In genomic region chr17:80279895-80280294, GRCh38 we compare ENCODE assay signal across 10 cellular contexts. TPM values are rescaled to one million over a fixed set of nuclear protein-coding genes. Genes with fewer than 3 reads are reported as not detected.
DNase-seq lines count a peak whose midpoint lies in the region; ATAC-seq, FAIRE-seq and TF ChIP-seq lines count a peak whose summit lies in the region.
"Had no signal": no experiment of that assay in that cellular context is flagged by ENCODE, and none has a peak within 500 bp of the region (broad histone marks: within the 10 kb centered on the region; RNA-seq: fewer than 3 reads in every experiment).

No MANE protein-coding gene starts in this region.

- H3K4me3 ChIP-seq in A673 (ENCODE audit: low read depth, low read length, poor library complexity, severe bottlenecking) (no peak overlapping the region), endothelial cell of umbilical vein (replicated peaks in 1 of 3; ENCODE audit: insufficient read depth in 1 of 3, low read depth in 1 of 3, low read length in 3 of 3) (no peak overlapping the region)

- no peaks in the 10 kb centered on the region for H3K9me1 ChIP-seq in endothelial cell of umbilical vein (replicated peaks; ENCODE audit: control insufficient read depth, extremely low read depth, insufficient read depth, low read length)

- H3K36me3 ChIP-seq in A673 (ENCODE audit: insufficient read depth, low read length, poor library complexity, severe bottlenecking) (peaks cover 4% of the 10 kb centered on the region), endothelial cell of umbilical vein (ENCODE audit: control insufficient read depth in 2 of 2, extremely low read depth in 1 of 2, insufficient read depth in 2 of 2, low read length in 2 of 2) (peaks cover 2 to 7% of the 10 kb centered on the region in 2 experiments)

- no peak overlapping the region for H3K9ac ChIP-seq in endothelial cell of umbilical vein (replicated peaks; ENCODE audit: extremely low read depth, insufficient read depth, low read length)

- H3K9me3 Mint-ChIP-seq in activated CD4-positive, alpha-beta T cell treated with anti-CD3 and anti-CD28 coated beads, Interleukin-2, amount 10 ng/mL, durations not matched to agents 24 days and 14 days = no peaks in the 10 kb centered on the region

- peaks cover 60% of the 10 kb centered on the region for H3K36me3 Mint-ChIP-seq in activated CD4-positive, alpha-beta T cell treated with anti-CD3 and anti-CD28 coated beads, Interleukin-2, amount 10 ng/mL, durations not matched to agents 24 days and 14 days (ENCODE audit: low read depth)

- BruUV-seq in A673 (replicated peaks; lab: Mats Ljungman, UMichigan) (no TSS peak), endothelial cell of umbilical vein (replicated peaks; lab: Mats Ljungman, UMichigan) (no TSS peak)

- TF ChIP-seq POLR2A in endothelial cell of umbilical vein (IDR thresholded peaks at IDR 0.05; ENCODE audit: low read depth, low read length) = no peak

- peak; percentile 55 for FAIRE-seq in endothelial cell of umbilical vein (lab: Jason Lieb, UNC)
- FAIRE-seq: D721Med had no signal

- H4K20me1 ChIP-seq in endothelial cell of umbilical vein (replicated peaks; ENCODE audit: control insufficient read depth, extremely low read depth, insufficient read depth, low read length) = no peaks in the 10 kb centered on the region

- no peaks in the 10 kb centered on the region for H3K9me3 ChIP-seq in A673 (ENCODE audit: low read depth, low read length, poor library complexity, severe bottlenecking)
- H3K9me3 ChIP-seq in endothelial cell of umbilical vein (replicated peaks; ENCODE audit: control insufficient read depth, insufficient read depth, low read length) = no peaks in the 10 kb centered on the region
- H3K9me3 ChIP-seq: neutrophil had no signal

- H3K4me3 Mint-ChIP-seq in activated CD4-positive, alpha-beta T cell treated with anti-CD3 and anti-CD28 coated beads, Interleukin-2, amount 10 ng/mL, durations not matched to agents 24 days and 14 days = no peak overlapping the region

- H3K79me2 ChIP-seq in endothelial cell of umbilical vein (ENCODE audit: control insufficient read depth, insufficient read depth, low read length) = no peaks in the 10 kb centered on the region

- DNase-seq in A673 (ENCODE audit: low spot score) = peak; percentile 37
- DNase-seq in LHCN-M2 (ENCODE audit: low read depth) = peak; percentile 46
- DNase-seq in endothelial cell of umbilical vein (ENCODE audit: low read depth, low spot score) = peak; percentile 56
- peak; percentile 73 for DNase-seq in myocyte (ENCODE audit: low read depth)
- no peak for DNase-seq in SHP77 treated with DMSO at 0.1 percent for 48 hours (lab: John Stamatoyannopoulos, UW)
- no peak for DNase-seq in activated CD4-positive, alpha-beta T cell treated with anti-CD3 and anti-CD28 coated beads, Interleukin-2, amount 10 ng/mL, durations not matched to agents 24 days and 14 days

- H3K27me3 ChIP-seq in A673 (replicated peaks; ENCODE audit: insufficient read depth, low read depth, low read length, poor library complexity) (no peaks in the 10 kb centered on the region), endothelial cell of umbilical vein (ENCODE audit: control insufficient read depth in 2 of 2, insufficient read depth in 2 of 2, low read length in 2 of 2) (no peaks in the 10 kb centered on the region)
- H3K27me3 ChIP-seq: neutrophil had no signal

- ATAC-seq in HG03039 (IDR thresholded peaks at IDR 0.05; ENCODE audit: unreplicated experiment) (no peak), HG02610 (IDR thresholded peaks at IDR 0.05; ENCODE audit: unreplicated experiment) (no peak)

- H3K27ac ChIP-seq in A673 (ENCODE audit: low read depth, low read length, poor library complexity, severe bottlenecking) = no peak overlapping the region
- H3K27ac ChIP-seq in endothelial cell of umbilical vein (ENCODE audit: insufficient read depth, low read depth, low read length) = no peak overlapping the region
- H3K27ac ChIP-seq: neutrophil had no signal

- dilution Hi-C loops in endothelial cell of umbilical vein (cut with MboI; ENCODE audit: extremely low pct_ligation_motif_present, low sequenced_read_pairs) = no loop called here

- H3K4me1 Mint-ChIP-seq in activated CD4-positive, alpha-beta T cell treated with anti-CD3 and anti-CD28 coated beads, Interleukin-2, amount 10 ng/mL, durations not matched to agents 24 days and 14 days = peaks cover 20% of the 10 kb centered on the region

- H3K4me2 ChIP-seq in endothelial cell of umbilical vein (ENCODE audit: insufficient read depth, low read length) = no peak overlapping the region

- POLR2A ChIA-PET in A673 (lab: Charles Lee; ENCODE audit: low non-redundant PET) = interaction anchor here (0.7 kb wide), 1 partner anchor 178 kb away, joined by 3 read pairs; no protein-coding TSS in a partner anchor
- POLR2A ChIA-PET in endothelial cell of umbilical vein (lab: Charles Lee) = no interaction called here

- no peaks in the 10 kb centered on the region for H3K27me3 Mint-ChIP-seq in activated CD4-positive, alpha-beta T cell treated with anti-CD3 and anti-CD28 coated beads, Interleukin-2, amount 10 ng/mL, durations not matched to agents 24 days and 14 days

- CTCF ChIA-PET in A673 (lab: Charles Lee) = no interaction called here
- CTCF ChIA-PET in endothelial cell of umbilical vein (lab: Charles Lee) = interaction anchor here (0.5 to 4.6 kb wide), 2 partner anchors 16 to 84 kb away, joined by 3 to 35 read pairs; no protein-coding TSS in a partner anchor

- intact Hi-C loops in A673 (cut with micrococcal nuclease; ENCODE audit: unreplicated experiment) (no loop called here), endothelial cell of umbilical vein (cut with micrococcal nuclease) (loop anchor here (2.0 kb wide), 1 partner anchor 17 kb away; no protein-coding TSS in a partner anchor)
- intact Hi-C loops in activated CD4-positive, alpha-beta T cell treated with anti-CD3 and anti-CD28 coated beads, Interleukin-2, amount 10 ng/mL, durations not matched to agents 24 days and 14 days (cut with micrococcal nuclease) = no loop called here

- TF ChIP-seq CTCF in A673 (conservative IDR thresholded peaks at IDR 0.05; ENCODE audit: low read depth, low read length) (no peak), endothelial cell of umbilical vein (IDR thresholded peaks at IDR 0.05; ENCODE audit: extremely low read depth in 1 of 2, insufficient read depth in 1 of 2, low read depth in 1 of 2, low read length in 2 of 2) (peak in 1 of 2 donors; percentile 11)

- no peak overlapping the region for H3K27ac Mint-ChIP-seq in activated CD4-positive, alpha-beta T cell treated with anti-CD3 and anti-CD28 coated beads, Interleukin-2, amount 10 ng/mL, durations not matched to agents 24 days and 14 days

- H3K4me1 ChIP-seq in A673 (ENCODE audit: insufficient read depth, low read length, poor library complexity, severe bottlenecking) (no peaks in the 10 kb centered on the region), endothelial cell of umbilical vein (ENCODE audit: control insufficient read depth, extremely low read depth, insufficient read depth, low read length) (peaks cover 20% of the 10 kb centered on the region)

- no peak overlapping the region for H2AFZ ChIP-seq in endothelial cell of umbilical vein (ENCODE audit: low read depth, low read length)

RNA-seq across cellular contexts. Expression of gene RNF213, which starts 19.2 kb away (rescaled TPM):
- total RNA-seq in A673 (2021) (78.0 and 102 TPM in 2 replicates), LHCN-M2 (2014; rRNA removed) (53.7 and 64.9 TPM in 2 replicates), endothelial cell of umbilical vein (108 and 116 TPM in 2 replicates), myocyte (39.0 and 48.3 TPM in 2 replicates)
- polyA plus RNA-seq in LHCN-M2 (2012) = 28.0 TPM
- 36.5 and 39.0 TPM in 2 replicates for polyA plus RNA-seq in endothelial cell of umbilical vein
- 38.6 and 44.0 TPM in 2 replicates for polyA plus RNA-seq in endothelial cell of umbilical vein (2011; cell fraction: cytosol; rRNA removed)
- 239 and 243 TPM in 2 replicates for polyA plus RNA-seq in endothelial cell of umbilical vein (2011; cell fraction: nucleus; rRNA removed)
- 73.5 and 80.8 TPM in 2 replicates for polyA plus RNA-seq in endothelial cell of umbilical vein (2012)
- 297 and 299 TPM in 2 replicates for polyA minus RNA-seq in endothelial cell of umbilical vein
- polyA minus RNA-seq in endothelial cell of umbilical vein (2011; cell fraction: cytosol; rRNA and poly(A)+ RNA removed) = 44.0 TPM
- polyA minus RNA-seq in endothelial cell of umbilical vein (2011; cell fraction: nucleus; rRNA and poly(A)+ RNA removed) = 238 and 267 TPM in 2 replicates
- 51.2 TPM for polyA plus RNA-seq in myocyte (2012)
- total RNA-seq in activated CD4-positive, alpha-beta T cell treated with anti-CD3 and anti-CD28 coated beads, Interleukin-2, amount 10 ng/mL, durations not matched to agents 24 days and 14 days = 238 and 264 TPM in 2 replicates

RNA-seq across cellular contexts. Expression of gene SLC26A11, which starts 59.7 kb away (rescaled TPM):
- 23.5 and 23.6 TPM in 2 replicates for total RNA-seq in A673 (2021)
- 9.6 and 9.8 TPM in 2 replicates for total RNA-seq in LHCN-M2 (2014; rRNA removed)
- 7.2 TPM for polyA plus RNA-seq in LHCN-M2 (2012)
- 21.2 and 25.2 TPM in 2 replicates for total RNA-seq in endothelial cell of umbilical vein
- polyA plus RNA-seq in endothelial cell of umbilical vein = 33.0 and 36.7 TPM in 2 replicates
- 12.7 and 17.7 TPM in 2 replicates for polyA plus RNA-seq in endothelial cell of umbilical vein (2011; cell fraction: cytosol; rRNA removed)
- 64.4 and 75.1 TPM in 2 replicates for polyA plus RNA-seq in endothelial cell of umbilical vein (2011; cell fraction: nucleus; rRNA removed)
- 11.8 and 16.0 TPM in 2 replicates for polyA plus RNA-seq in endothelial cell of umbilical vein (2012)
- polyA minus RNA-seq in endothelial cell of umbilical vein = 14.8 and 24.1 TPM in 2 replicates
- 5.6 TPM for polyA minus RNA-seq in endothelial cell of umbilical vein (2011; cell fraction: cytosol; rRNA and poly(A)+ RNA removed)
- polyA minus RNA-seq in endothelial cell of umbilical vein (2011; cell fraction: nucleus; rRNA and poly(A)+ RNA removed) = 21.7 and 40.3 TPM in 2 replicates
- total RNA-seq in myocyte = 10.6 and 13.0 TPM in 2 replicates
- polyA plus RNA-seq in myocyte (2012) = 13.4 TPM
- 4.3 and 6.2 TPM in 2 replicates for total RNA-seq in activated CD4-positive, alpha-beta T cell treated with anti-CD3 and anti-CD28 coated beads, Interleukin-2, amount 10 ng/mL, durations not matched to agents 24 days and 14 days

RNA-seq across cellular contexts. Expression of gene SGSH, which starts 59.8 kb away (rescaled TPM):
- total RNA-seq in A673 (2021) (32.8 and 33.4 TPM in 2 replicates), LHCN-M2 (2014; rRNA removed) (20.4 and 25.0 TPM in 2 replicates), endothelial cell of umbilical vein (66.0 and 81.4 TPM in 2 replicates), myocyte (17.1 and 17.8 TPM in 2 replicates)
- 27.2 TPM for polyA plus RNA-seq in LHCN-M2 (2012)
- polyA plus RNA-seq in endothelial cell of umbilical vein = 191 and 217 TPM in 2 replicates
- 81.2 and 86.7 TPM in 2 replicates for polyA plus RNA-seq in endothelial cell of umbilical vein (2011; cell fraction: cytosol; rRNA removed)
- polyA plus RNA-seq in endothelial cell of umbilical vein (2011; cell fraction: nucleus; rRNA removed) = 227 and 262 TPM in 2 replicates
- 56.2 and 64.9 TPM in 2 replicates for polyA plus RNA-seq in endothelial cell of umbilical vein (2012)
- polyA minus RNA-seq in endothelial cell of umbilical vein = 80.6 and 89.8 TPM in 2 replicates
- 9.4 TPM for polyA minus RNA-seq in endothelial cell of umbilical vein (2011; cell fraction: cytosol; rRNA and poly(A)+ RNA removed)
- 31.6 and 51.6 TPM in 2 replicates for polyA minus RNA-seq in endothelial cell of umbilical vein (2011; cell fraction: nucleus; rRNA and poly(A)+ RNA removed)
- 42.9 TPM for polyA plus RNA-seq in myocyte (2012)
- total RNA-seq in activated CD4-positive, alpha-beta T cell treated with anti-CD3 and anti-CD28 coated beads, Interleukin-2, amount 10 ng/mL, durations not matched to agents 24 days and 14 days = 20.5 and 22.5 TPM in 2 replicates

Comparison
In these comparisons a context has a peak if more than half of its experiments do, and no peak if none do; other contexts are left out.
1. DNase-seq: peak in A673 (single experiment), LHCN-M2 (single experiment), endothelial cell of umbilical vein (single experiment) and myocyte (single experiment); none in SHP77 treated with DMSO at 0.1 percent for 48 hours (single experiment) and activated CD4-positive, alpha-beta T cell treated with anti-CD3 and anti-CD28 coated beads, Interleukin-2, amount 10 ng/mL, durations not matched to agents 24 days and 14 days (single experiment).